Comparison of ENCODE assay signal across 8 cellular contexts in genomic region chr4:40719008-40719623, GRCh38. TPM values are rescaled to one million over a fixed set of nuclear protein-coding genes. Genes with fewer than 3 reads are reported as not detected.
A peak's percentile ranks its signal among the peaks of the same experiment; 100 is the strongest.
DNase-seq lines count a peak whose midpoint lies in the region; ATAC-seq, FAIRE-seq and TF ChIP-seq lines count a peak whose summit lies in the region.

No MANE protein-coding gene starts in this region.

- ATAC-seq in GM21529 (IDR thresholded peaks at IDR 0.05; ENCODE audit: unreplicated experiment) = peak; percentile 67
- ATAC-seq in GM21528 (IDR thresholded peaks at IDR 0.05; ENCODE audit: low FRiP score, unreplicated experiment) = no peak

- TF ChIP-seq EP300 in Ishikawa (IDR thresholded peaks at IDR 0.05; ENCODE audit: borderline replicate concordance) = no peak

- peak; percentile 74 for TF ChIP-seq CTCF in fibroblast of pulmonary artery (IDR thresholded peaks at IDR 0.05; ENCODE audit: low read length, missing control alignments)

- H3K9me3 ChIP-seq in small intestine (ENCODE audit: control insufficient read depth, low read depth) = no peaks in the 10 kb centered on the region

- H3K4me1 ChIP-seq in small intestine (ENCODE audit: control insufficient read depth in 2 of 2, insufficient read depth in 1 of 2, low read depth in 1 of 2, low read length in 1 of 2) = peaks cover 0 to 5% of the 10 kb centered on the region in 2 donors

- no peaks in the 10 kb centered on the region for H3K27me3 ChIP-seq in small intestine (ENCODE audit: control insufficient read depth in 2 of 2, insufficient read depth in 2 of 2, low read length in 2 of 2)

- H3K4me3 ChIP-seq in fibroblast of pulmonary artery (replicated peaks; ENCODE audit: low read depth, low read length) = no peak overlapping the region
- no peak overlapping the region for H3K4me3 ChIP-seq in small intestine (ENCODE audit: low read depth in 1 of 2, low read length in 2 of 2)

- FAIRE-seq in RCC 7860 (lab: Jason Lieb, UNC) = peak; percentile 40
- no peak for FAIRE-seq in small intestine (lab: Jason Lieb, UNC)

- WGBS in small intestine, 3 donors = 34 to 47% (median 35%) methylated on average over 5 of the region's 5 CpGs

- DNase-seq in GM04503 (ENCODE audit: low read depth) (peak; percentile 12), RCC 7860 (ENCODE audit: low spot score) (peak; percentile 41), fibroblast of pulmonary artery (ENCODE audit: low read depth) (peak; percentile 78), small intestine (peak; percentile 90), midbrain (lab: John Stamatoyannopoulos, UW) (no peak)

- no peaks in the 10 kb centered on the region for H3K36me3 ChIP-seq in small intestine (ENCODE audit: control insufficient read depth in 2 of 2, insufficient read depth in 2 of 2, low read length in 2 of 2)

- peak overlapping the region in 1 of 2 donors; percentile 15 for H3K27ac ChIP-seq in small intestine (ENCODE audit: low read depth in 1 of 2, low read length in 1 of 2)

- peak; percentile 91 for TF ChIP-seq RAD21 in Ishikawa (IDR thresholded peaks at IDR 0.05; ENCODE audit: low read depth)

TF ChIP-seq in Ishikawa, 13 proteins besides CTCF, POLR2A, EP300 and RAD21:
- TF ChIP-seq FOXM1 (IDR thresholded peaks at IDR 0.05; ENCODE audit: borderline replicate concordance, low read depth) (no peak), MAX (IDR thresholded peaks at IDR 0.05) (0 out of 2 replicates have a peak, but pooled peaks have one; percentile 18), YY1 (IDR thresholded peaks at IDR 0.05; ENCODE audit: low read depth) (no peak), USF1 (IDR thresholded peaks at IDR 0.05) (no peak), TAF1 (IDR thresholded peaks at IDR 0.05; ENCODE audit: low read depth) (no peak)

RNA-seq across cellular contexts. Expression of gene NSUN7, which starts 30.6 kb away (rescaled TPM):
- 1 to 10 TPM; 1.1 to 5.5 (median 1.1) TPM for polyA plus RNA-seq in small intestine
